In genomic region chr14:75535164-75535898, GRCh38 we compare ENCODE assay signal across 18 cellular contexts. TPM values are rescaled to one million over a fixed set of nuclear protein-coding genes. Genes with fewer than 3 reads are reported as not detected.
DNase-seq lines count a peak whose midpoint lies in the region; FAIRE-seq and TF ChIP-seq lines count a peak whose summit lies in the region.
"Had no signal": no experiment of that assay in that cellular context is flagged by ENCODE, and none has a peak within 500 bp of the region (broad histone marks: within the 10 kb centered on the region; RNA-seq: fewer than 3 reads in every experiment).

No MANE protein-coding gene starts in this region.

- no peaks in the 10 kb centered on the region for H3K79me2 ChIP-seq in endothelial cell of umbilical vein (ENCODE audit: control insufficient read depth, insufficient read depth, low read length)

- intact Hi-C loops in endothelial cell of umbilical vein (cut with micrococcal nuclease) (loop anchor here (1.0 kb wide), 1 partner anchor 12 kb away; no protein-coding TSS in a partner anchor), spleen (cut with DNase I; ENCODE audit: low total_unique reads) (no loop called here)

- H3K27me3 ChIP-seq in endothelial cell of umbilical vein (ENCODE audit: control insufficient read depth in 2 of 2, insufficient read depth in 2 of 2, low read length in 2 of 2) (no peaks in the 10 kb centered on the region), spleen (replicated peaks in 1 of 7) (no peaks in the 10 kb centered on the region)
- H3K27me3 ChIP-seq: SJCRH30 had no signal

- no peaks in the 10 kb centered on the region for H3K9me3 ChIP-seq in endothelial cell of umbilical vein (replicated peaks; ENCODE audit: control insufficient read depth, insufficient read depth, low read length)
- no peaks in the 10 kb centered on the region for H3K9me3 ChIP-seq in spleen
- H3K9me3 ChIP-seq: SJCRH30 had no signal

- POLR2A ChIA-PET in endothelial cell of umbilical vein (lab: Charles Lee): interaction anchor here (1.0 kb wide), 1 partner anchor 12 kb away, joined by 3 read pairs; no protein-coding TSS in a partner anchor

- H2AFZ ChIP-seq in endothelial cell of umbilical vein (ENCODE audit: low read depth, low read length): no peak overlapping the region

- H3K4me3 ChIP-seq in LNCaP clone FGC (ENCODE audit: low read depth, low read length) (no peak overlapping the region), endothelial cell of umbilical vein (replicated peaks in 1 of 3; ENCODE audit: insufficient read depth in 1 of 3, low read depth in 1 of 3, low read length in 3 of 3) (no peak overlapping the region), spleen (no peak overlapping the region)
- H3K4me3 ChIP-seq: SJCRH30 had no signal

- H3K9ac ChIP-seq in endothelial cell of umbilical vein (replicated peaks; ENCODE audit: extremely low read depth, insufficient read depth, low read length): peak overlapping the region; percentile 33
- H3K9ac ChIP-seq: KMS-11 had no signal

- H3K4me2 ChIP-seq in endothelial cell of umbilical vein (ENCODE audit: insufficient read depth, low read length): peak overlapping the region; percentile 37
- H3K4me2 ChIP-seq: KMS-11 had no signal

- CTCF ChIA-PET in endothelial cell of umbilical vein (lab: Charles Lee): interaction anchor here (1.0 to 2.3 kb wide), 9 partner anchors 9 to 228 kb away, joined by 3 to 10 read pairs (median 5); no protein-coding TSS in a partner anchor

- TF ChIP-seq POLR2A in endothelial cell of umbilical vein (IDR thresholded peaks at IDR 0.05; ENCODE audit: low read depth, low read length): no peak
- no peak for TF ChIP-seq POLR2A in spleen (IDR thresholded peaks at IDR 0.05)

- no peaks in the 10 kb centered on the region for H4K20me1 ChIP-seq in endothelial cell of umbilical vein (replicated peaks; ENCODE audit: control insufficient read depth, extremely low read depth, insufficient read depth, low read length)

- H3K27ac ChIP-seq in endothelial cell of umbilical vein (ENCODE audit: insufficient read depth, low read depth, low read length) (peak overlapping the region; percentile 91), spleen (peak overlapping the region in 6 of 8 donors; percentile 9 to 82 (median 66))
- H3K27ac ChIP-seq: KMS-11, SJCRH30 had no signal

- dilution Hi-C loops in endothelial cell of umbilical vein (cut with MboI; ENCODE audit: extremely low pct_ligation_motif_present, low sequenced_read_pairs): no loop called here

- H3K4me1 ChIP-seq in endothelial cell of umbilical vein (ENCODE audit: control insufficient read depth, extremely low read depth, insufficient read depth, low read length): peaks cover 18% of the 10 kb centered on the region
- H3K4me1 ChIP-seq in spleen: peaks cover 11 to 58% (median 27%) of the 10 kb centered on the region in 6 donors
- H3K4me1 ChIP-seq: SJCRH30 had no signal

- H3K9me1 ChIP-seq in endothelial cell of umbilical vein (replicated peaks; ENCODE audit: control insufficient read depth, extremely low read depth, insufficient read depth, low read length): no peaks in the 10 kb centered on the region

- H3K36me3 ChIP-seq in endothelial cell of umbilical vein (ENCODE audit: control insufficient read depth in 2 of 2, extremely low read depth in 1 of 2, insufficient read depth in 2 of 2, low read length in 2 of 2) (no peaks in the 10 kb centered on the region), spleen (peaks cover 0 to 24% (median 0%) of the 10 kb centered on the region in 6 donors)
- H3K36me3 ChIP-seq: SJCRH30 had no signal

- BruUV-seq in endothelial cell of umbilical vein (replicated peaks; lab: Mats Ljungman, UMichigan): TSS peak; percentile 91

- WGBS in spleen, 5 donors: 90 to 93% (median 91%) methylated on average over 5 of the region's 5 CpGs

- TF ChIP-seq CTCF in LNCaP clone FGC (IDR thresholded peaks at IDR 0.05; ENCODE audit: control insufficient read depth, extremely low read depth, insufficient read depth) (no peak), endothelial cell of umbilical vein (IDR thresholded peaks at IDR 0.05; ENCODE audit: extremely low read depth in 1 of 2, insufficient read depth in 1 of 2, low read depth in 1 of 2, low read length in 2 of 2) (no peak), spleen (IDR thresholded peaks at IDR 0.05 in 8 of 11, conservative IDR thresholded peaks at IDR 0.05 in 3 of 11) (no peak), GM10266 (IDR thresholded peaks at IDR 0.05; ENCODE audit: control insufficient read depth, insufficient read depth, low read depth, missing control alignments) (no peak)

- FAIRE-seq in endothelial cell of umbilical vein (lab: Jason Lieb, UNC): no peak
- FAIRE-seq: frontal cortex had no signal

- peak; percentile 50 for DNase-seq in DMS53 (lab: John Stamatoyannopoulos, UW)
- no peak for DNase-seq in DMS53 treated with DMSO at 0.1 percent for 48 hours (lab: John Stamatoyannopoulos, UW; ENCODE audit: unreplicated experiment)
- DNase-seq in LNCaP clone FGC (ENCODE audit: low read depth): peak; percentile 27
- no peak for DNase-seq in endothelial cell of umbilical vein (ENCODE audit: low read depth, low spot score)
- DNase-seq in spleen: no peak
- no peak for DNase-seq in NK-92 (lab: John Stamatoyannopoulos, UW; ENCODE audit: unreplicated experiment)
- DNase-seq in GM10266 (ENCODE audit: extremely low spot score): no peak
- no peak for DNase-seq in NCI-H2171 (lab: John Stamatoyannopoulos, UW)
- DNase-seq: effector CD4-positive, alpha-beta T cell; NCI-H187; NCI-H82; SJCRH30; stimulated activated CD4-positive, alpha-beta T cell treated with anti-CD3 and anti-CD28 coated beads, Interleukin-4, amount 100 ng/mL, for 24 hours; stimulated activated naive CD4-positive, alpha-beta T cell treated with Interleukin-2 at 50 U/mL for 16 hours had no signal

TF ChIP-seq in endothelial cell of umbilical vein, 7 proteins besides CTCF, POLR2A, EP300 and RAD21:
- no peak for TF ChIP-seq EZH2 (IDR thresholded peaks at IDR 0.05; ENCODE audit: borderline replicate concordance, low read depth, low read length, severe bottlenecking)
- TF ChIP-seq GATA2 (IDR thresholded peaks at IDR 0.05; ENCODE audit: insufficient read depth, insufficient read length, low read depth, low read length): no peak
- TF ChIP-seq MYC (IDR thresholded peaks at IDR 0.05; ENCODE audit: low read depth, low read length): no peak
- no peak for TF ChIP-seq JUN (IDR thresholded peaks at IDR 0.05; ENCODE audit: borderline replicate concordance, insufficient read depth, insufficient read length, low read depth)
- TF ChIP-seq MAX (IDR thresholded peaks at IDR 0.05; ENCODE audit: insufficient read depth, insufficient read length): no peak
- TF ChIP-seq FOS (IDR thresholded peaks at IDR 0.05; ENCODE audit: borderline replicate concordance, insufficient read depth, low read length): no peak
- no peak for TF ChIP-seq POLR2AphosphoS5 (IDR thresholded peaks at IDR 0.05; ENCODE audit: insufficient read depth, low read depth, low read length)
TF ChIP-seq in endothelial cell of umbilical vein: peak in this region for 0.

RNA-seq across cellular contexts. Expression of gene BATF, which starts 13.1 kb away (rescaled TPM):
- total RNA-seq in endothelial cell of umbilical vein (not detected in 2 replicates), spleen (10 to 100 TPM; 14.4 to 67.9 (median 28.0) TPM)
- polyA plus RNA-seq in endothelial cell of umbilical vein (not detected in 2 replicates), spleen (10 to 100 TPM; 39.5 to 49.2 (median 44.2) TPM)
- polyA plus RNA-seq in endothelial cell of umbilical vein (2011; cell fraction: cytosol; rRNA removed): not detected in 2 replicates
- 0.28 TPM in 1 of 2 replicates, not detected in the other for polyA plus RNA-seq in endothelial cell of umbilical vein (2011; cell fraction: nucleus; rRNA removed)
- not detected in 2 replicates for polyA plus RNA-seq in endothelial cell of umbilical vein (2012)
- not detected in 2 replicates for polyA minus RNA-seq in endothelial cell of umbilical vein
- polyA minus RNA-seq in endothelial cell of umbilical vein (2011; cell fraction: cytosol; rRNA and poly(A)+ RNA removed): not detected
- not detected in 2 replicates for polyA minus RNA-seq in endothelial cell of umbilical vein (2011; cell fraction: nucleus; rRNA and poly(A)+ RNA removed)
- total RNA-seq: A172, renal cortical epithelial cell, SJCRH30 had no signal

RNA-seq across cellular contexts. Expression of gene FLVCR2, which starts 43.1 kb away (rescaled TPM):
- total RNA-seq in endothelial cell of umbilical vein (4.9 and 9.1 TPM in 2 replicates), spleen (10 to 100 TPM; 20.5 to 47.9 (median 35.5) TPM)
- polyA plus RNA-seq in endothelial cell of umbilical vein (1.4 and 1.8 TPM in 2 replicates), spleen (1 to 10 TPM; 4.8 to 5.5 (median 5.0) TPM)
- 0.99 and 1.1 TPM in 2 replicates for polyA plus RNA-seq in endothelial cell of umbilical vein (2011; cell fraction: cytosol; rRNA removed)
- 1.9 and 2.2 TPM in 2 replicates for polyA plus RNA-seq in endothelial cell of umbilical vein (2011; cell fraction: nucleus; rRNA removed)
- polyA plus RNA-seq in endothelial cell of umbilical vein (2012): 1.5 and 2.3 TPM in 2 replicates
- polyA minus RNA-seq in endothelial cell of umbilical vein: 2.3 and 9.0 TPM in 2 replicates
- 5.3 TPM for polyA minus RNA-seq in endothelial cell of umbilical vein (2011; cell fraction: cytosol; rRNA and poly(A)+ RNA removed)
- 1.7 and 2.7 TPM in 2 replicates for polyA minus RNA-seq in endothelial cell of umbilical vein (2011; cell fraction: nucleus; rRNA and poly(A)+ RNA removed)

Comparison
In these comparisons a context has a peak if more than half of its experiments do, and no peak if none do; other contexts are left out.
1. DNase-seq: peak in DMS53 (single experiment) and LNCaP clone FGC (single experiment); none in DMS53 treated with DMSO at 0.1 percent for 48 hours (single experiment), endothelial cell of umbilical vein (single experiment), spleen (single experiment), NK-92 (single experiment), GM10266 (single experiment) and NCI-H2171 (single experiment).
2. RNA of gene BATF, which starts 13.1 kb away (total RNA-seq): 14.4 to 67.9 TPM in spleen; not detected in endothelial cell of umbilical vein; every median in the first group is over 10 times any median in the second.